1 cellular context compared by ENCODE assay signal in the genomic region with DNA sequence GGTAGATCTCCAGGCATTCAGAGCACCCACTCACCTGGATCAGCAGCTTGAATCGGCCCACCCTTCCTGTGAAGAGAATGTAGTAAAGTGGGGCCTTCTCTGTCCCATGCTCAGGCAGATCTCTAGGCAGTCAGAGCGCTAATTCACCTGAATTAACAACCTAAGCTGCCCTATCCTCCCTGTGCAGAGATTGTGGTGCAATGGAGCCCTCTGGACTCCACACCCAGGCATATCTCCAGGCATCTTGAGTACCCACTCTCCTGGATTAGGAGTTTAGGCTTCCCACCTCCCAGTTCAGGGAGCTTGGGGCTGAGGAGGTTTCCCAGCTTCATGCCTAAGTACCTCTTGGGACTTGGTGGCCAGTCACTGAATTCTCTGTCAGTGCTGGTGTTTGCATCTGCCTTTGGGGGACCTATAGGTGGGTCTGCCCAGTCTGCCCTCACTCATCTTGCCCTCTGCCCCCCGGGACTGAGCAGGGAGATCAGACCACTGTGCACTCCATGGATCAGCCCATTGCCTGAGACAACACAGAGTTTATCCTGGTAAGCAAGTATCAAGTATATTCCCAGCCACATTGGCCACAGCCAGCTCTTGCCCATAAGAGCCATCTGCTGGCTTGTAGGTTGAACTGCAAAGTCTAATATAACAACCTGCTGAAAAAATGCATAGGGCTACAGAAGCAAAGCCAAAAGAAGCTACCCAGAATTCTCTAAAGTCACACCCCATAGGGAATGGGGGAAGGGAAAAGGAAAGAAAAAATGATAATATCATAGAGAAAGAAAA.
TF ChIP-seq lines count a peak whose summit lies in the region.

No MANE protein-coding gene starts in this region.

TF ChIP-seq in H1, 55 proteins besides CTCF, POLR2A, EP300 and RAD21 (continued from another document):
- TF ChIP-seq BCL11A (IDR thresholded peaks at IDR 0.05; ENCODE audit: low read depth in 2 of 2, low read length in 2 of 2), result no peak
- no peak for TF ChIP-seq SP4 (IDR thresholded peaks at IDR 0.05; ENCODE audit: low read length)
- TF ChIP-seq KDM1A (IDR thresholded peaks at IDR 0.05; ENCODE audit: borderline replicate concordance, low read length), result no peak
- TF ChIP-seq CTBP2 (IDR thresholded peaks at IDR 0.05; ENCODE audit: borderline replicate concordance, insufficient read depth, insufficient read length, low read length), result no peak
- no peak for TF ChIP-seq CEBPB (IDR thresholded peaks at IDR 0.05; ENCODE audit: low read depth, low read length)
